ENCODE assay signal across 22 cellular contexts in the genomic region with DNA sequence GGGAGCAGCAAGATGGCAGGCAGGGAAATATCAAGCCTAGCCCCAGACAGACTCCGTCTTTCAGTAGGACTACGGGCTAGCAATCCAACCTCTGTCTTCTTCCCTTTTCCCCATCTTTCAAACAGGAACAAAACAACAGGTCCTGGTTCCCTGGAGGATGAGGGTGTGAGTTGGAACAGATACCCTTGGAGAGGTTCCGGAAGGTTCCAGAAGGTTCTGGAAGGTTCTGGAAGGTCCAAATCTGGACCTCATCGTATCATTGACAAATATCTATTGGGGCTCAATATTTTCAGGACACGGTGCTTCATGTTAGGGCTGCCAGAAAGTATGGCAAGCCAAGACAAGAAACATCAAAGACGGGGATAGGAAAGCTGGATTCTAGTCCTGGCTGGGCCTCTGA. TPM values are rescaled to one million over a fixed set of nuclear protein-coding genes. Genes with fewer than 3 reads are reported as not detected.
DNase-seq lines count a peak whose midpoint lies in the region; ATAC-seq, FAIRE-seq and TF ChIP-seq lines count a peak whose summit lies in the region.
"Had no signal": no experiment of that assay in that cellular context is flagged by ENCODE, and none has a peak within 500 bp of the region (broad histone marks: within the 10 kb centered on the region; RNA-seq: fewer than 3 reads in every experiment).

No MANE protein-coding gene starts in this region.

- no peak overlapping the region for H3K4ac ChIP-seq in H9 (ENCODE audit: low read depth, low read length)

- no peaks in the 10 kb centered on the region for H3K9me2 ChIP-seq in neural cell (ENCODE audit: insufficient read depth, low read length)

- no peak overlapping the region for H3K18ac ChIP-seq in H9 (ENCODE audit: insufficient read length, low read depth, low read length)

- ATAC-seq in GM12878 = no peak
- ATAC-seq in GM21528 (IDR thresholded peaks at IDR 0.05; ENCODE audit: low FRiP score, unreplicated experiment) = no peak
- ATAC-seq in lower lobe of right lung = no peak
- ATAC-seq: A549, HCT116 had no signal

- no peak overlapping the region for H4K8ac ChIP-seq in H9 (replicated peaks; ENCODE audit: insufficient read length, low read depth, low read length)

- H4K20me1 ChIP-seq in H9 (ENCODE audit: control insufficient read depth, insufficient read depth, insufficient read length) = no peaks in the 10 kb centered on the region
- no peaks in the 10 kb centered on the region for H4K20me1 ChIP-seq in GM12878 (ENCODE audit: control insufficient read depth, insufficient read depth)
- H4K20me1 ChIP-seq in neural cell (ENCODE audit: insufficient read depth) = no peaks in the 10 kb centered on the region
- H4K20me1 ChIP-seq: BLaER1 treated with 17β-estradiol and CSF1 and Interleukin-3, amounts not matched to agents 10 nM and 100 nM had no signal

- H3K4me2 ChIP-seq in H9 (ENCODE audit: insufficient read depth, insufficient read length, low read length) = no peak overlapping the region
- no peak overlapping the region for H3K4me2 ChIP-seq in GM12878 (ENCODE audit: control insufficient read depth, insufficient read depth)
- H3K4me2 ChIP-seq in neural cell (ENCODE audit: low read length) = no peak overlapping the region
- H3K4me2 ChIP-seq: A549; BLaER1 treated with 17β-estradiol and CSF1 and Interleukin-3, amounts not matched to agents 10 nM and 100 nM had no signal

- H3K9me3 ChIP-seq in H9 (ENCODE audit: control insufficient read depth, low read depth, low read length) = no peaks in the 10 kb centered on the region
- H3K9me3 ChIP-seq in SJCRH30 (replicated peaks) = no peaks in the 10 kb centered on the region
- no peaks in the 10 kb centered on the region for H3K9me3 ChIP-seq in GM12878 (replicated peaks; ENCODE audit: control insufficient read depth, insufficient read depth, low read length)
- H3K9me3 ChIP-seq in neural cell (ENCODE audit: low read length) = no peaks in the 10 kb centered on the region
- no peaks in the 10 kb centered on the region for H3K9me3 ChIP-seq in lower lobe of right lung
- H3K9me3 ChIP-seq: A549, BE2C had no signal

- H2BK5ac ChIP-seq in H9 (ENCODE audit: insufficient read length, low read length) = no peak overlapping the region

- no peak for TF ChIP-seq CTCF in H9 (conservative IDR thresholded peaks at IDR 0.05)
- TF ChIP-seq CTCF in GM12878 (IDR thresholded peaks at IDR 0.05 in 2 of 3, conservative IDR thresholded peaks at IDR 0.05 in 1 of 3; ENCODE audit: control insufficient read depth in 2 of 3, extremely low read depth in 1 of 3, insufficient read depth in 1 of 3, low read depth in 3 of 3, low read length in 3 of 3) = no peak
- no peak for TF ChIP-seq CTCF in neural cell (IDR thresholded peaks at IDR 0.05; ENCODE audit: poor library complexity, severe bottlenecking)
- no peak for TF ChIP-seq CTCF in lower lobe of right lung (IDR thresholded peaks at IDR 0.05)

- H2BK120ac ChIP-seq in H9 (ENCODE audit: low read depth, low read length, poor library complexity, severe bottlenecking) = no peak overlapping the region

- no peak overlapping the region for H3K56ac ChIP-seq in H9 (ENCODE audit: insufficient read length, low read depth, low read length)

- H2AFZ ChIP-seq in H9 (ENCODE audit: low read length) (no peak overlapping the region), GM12878 (ENCODE audit: control insufficient read depth, low read depth, low read length) (no peak overlapping the region), neural cell (ENCODE audit: low read depth, low read length) (no peak overlapping the region)

- intact Hi-C loops in GM12878 (cut with micrococcal nuclease; ENCODE audit: unreplicated experiment) (no loop called here), lower lobe of right lung (cut with DNase I) (no loop called here)

- BruUV-seq in GM12878 (replicated peaks; lab: Mats Ljungman, UMichigan) = no TSS peak

- peaks cover 4% of the 10 kb centered on the region for H3K23me2 ChIP-seq in H9 (ENCODE audit: insufficient read length, low read depth, low read length, poor library complexity, severe bottlenecking)

- POLR2A ChIA-PET in GM12878 (lab: Charles Lee) = no interaction called here

- in situ Hi-C loops in GM12878 (cut with MboI) = no loop called here

- TF ChIP-seq EP300 in GM12878 (IDR thresholded peaks at IDR 0.05; ENCODE audit: borderline replicate concordance in 1 of 2, control insufficient read depth in 1 of 2, low read depth in 2 of 2, low read length in 2 of 2) (no peak; a peak in 1 of 4 replicates), neural cell (conservative IDR thresholded peaks at IDR 0.05; ENCODE audit: poor library complexity, severe bottlenecking) (no peak)

- no CpG with 5 or more reads among the region's 6 CpGs for WGBS in H9 (ENCODE audit: extremely low coverage, insufficient read length, low lambda C conversion rate)
- WGBS in GM12878 (ENCODE audit: insufficient coverage, insufficient replicate concordance, low lambda C conversion rate, missing lambda C conversion rate) = 40% methylated on average over 6 of the region's 6 CpGs

- no peak overlapping the region for H2AK5ac ChIP-seq in H9 (ENCODE audit: insufficient read length, low read length)

- no peak overlapping the region for H3K27ac Mint-ChIP-seq in H9
- H3K27ac Mint-ChIP-seq: CD4-positive, alpha-beta memory T cell had no signal

- H3F3A ChIP-seq in neural cell (ENCODE audit: insufficient read depth, low read length, poor library complexity, severe bottlenecking) = no peaks in the 10 kb centered on the region

- no peak overlapping the region for H3K23ac ChIP-seq in H9 (ENCODE audit: insufficient read length, low read depth, low read length)

- H3K27me3 Mint-ChIP-seq in H9 (ENCODE audit: low read depth) = peaks cover 46% of the 10 kb centered on the region

- no peak for FAIRE-seq in GM12878 (lab: Jason Lieb, UNC)
- FAIRE-seq: A549, G401.6, GM19239, H54 had no signal

- H3K79me2 ChIP-seq in H9 (ENCODE audit: insufficient read depth, low read length) (no peaks in the 10 kb centered on the region), GM12878 (ENCODE audit: control insufficient read depth, insufficient read depth, low read length) (no peaks in the 10 kb centered on the region), neural cell (replicated peaks; ENCODE audit: insufficient read depth, low read length) (no peaks in the 10 kb centered on the region)

- H3K4me1 ChIP-seq in H9 (ENCODE audit: insufficient read depth, low read length) (no peaks in the 10 kb centered on the region; the same call in 1 of the 2 replicates), SJCRH30 (peaks cover 22% of the 10 kb centered on the region), GM12878 (ENCODE audit: control insufficient read depth, insufficient read depth, low read length) (peaks cover 4% of the 10 kb centered on the region; the same call in 1 of the 2 replicates), lower lobe of right lung (peaks cover 6% of the 10 kb centered on the region)

- H4K91ac ChIP-seq in H9 (ENCODE audit: insufficient read length, low read depth, low read length) = no peak overlapping the region

- CTCF ChIA-PET in GM12878 (lab: Yijun Ruan, JAX) = interaction anchor here (1.1 kb wide), 1 partner anchor 28 kb away, joined by 6 read pairs; a partner anchor contains a TSS

- H3K36me3 ChIP-seq in SJCRH30 = no peaks in the 10 kb centered on the region
- no peaks in the 10 kb centered on the region for H3K36me3 ChIP-seq in GM12878 (ENCODE audit: control insufficient read depth in 2 of 2, insufficient read depth in 2 of 2, low read length in 1 of 2)
- H3K36me3 ChIP-seq in neural cell (ENCODE audit: insufficient read depth, low read length) = no peaks in the 10 kb centered on the region
- no peaks in the 10 kb centered on the region for H3K36me3 ChIP-seq in lower lobe of right lung
- H3K36me3 ChIP-seq: BE2C; BLaER1 treated with 17β-estradiol and CSF1 and Interleukin-3, amounts not matched to agents 10 nM and 100 nM had no signal

- no peak overlapping the region for H3K14ac ChIP-seq in H9 (ENCODE audit: insufficient read depth, low read length)

- no peak overlapping the region for H4K5ac ChIP-seq in H9 (ENCODE audit: insufficient read length, low read depth, low read length)

- no peak overlapping the region for H2BK12ac ChIP-seq in H9 (ENCODE audit: insufficient read length, low read depth, low read length)

- H2BK20ac ChIP-seq in H9 (ENCODE audit: low read depth, low read length, poor library complexity, severe bottlenecking) = peak overlapping the region; percentile 15

- H3K9me3 Mint-ChIP-seq in H9 = no peaks in the 10 kb centered on the region

- H3K36me3 Mint-ChIP-seq in H9 (ENCODE audit: insufficient read depth in 1 of 3, low read depth in 3 of 3) = no peaks in the 10 kb centered on the region
- H3K36me3 Mint-ChIP-seq: CD4-positive, alpha-beta memory T cell had no signal

- H3T11ph ChIP-seq in H9 (ENCODE audit: low read length) = no peak overlapping the region

- RAD21 ChIA-PET in GM12878 (lab: Charles Lee; ENCODE audit: unreplicated experiment) = no interaction called here

- TF ChIP-seq POLR2A in GM12878 (IDR thresholded peaks at IDR 0.05; ENCODE audit: low read depth, low read length) = no peak

- H3K27ac ChIP-seq in H9 (ENCODE audit: insufficient read length, low read depth, low read length) (no peak overlapping the region), SJCRH30 (peak overlapping the region; percentile 62; the same call in 1 of the 2 replicates), GM12878 (ENCODE audit: control insufficient read depth, insufficient read depth) (no peak overlapping the region), neural cell (ENCODE audit: low read length) (peak overlapping the region; percentile 92), lower lobe of right lung (no peak overlapping the region)
- H3K27ac ChIP-seq: A549; BLaER1 treated with 17β-estradiol and CSF1 and Interleukin-3, amounts not matched to agents 10 nM and 100 nM had no signal

- no peak overlapping the region for H2BK15ac ChIP-seq in H9 (ENCODE audit: low read depth, low read length)

- H3K27me3 ChIP-seq in H9 (ENCODE audit: insufficient read depth, low read length) (no peaks in the 10 kb centered on the region; the same call in none of the 2 replicates), SJCRH30 (no peaks in the 10 kb centered on the region), GM12878 (replicated peaks in 1 of 2; ENCODE audit: control insufficient read depth in 2 of 2, insufficient read depth in 2 of 2, low read length in 1 of 2) (peaks cover 0 to 1% of the 10 kb centered on the region in 2 experiments; a peak in 2 of 4 replicates), neural cell (ENCODE audit: insufficient read depth, low read depth, low read length) (no peaks in the 10 kb centered on the region), lower lobe of right lung (ENCODE audit: low read depth) (peaks cover 39% of the 10 kb centered on the region)
- H3K27me3 ChIP-seq: BE2C; BLaER1 treated with 17β-estradiol and CSF1 and Interleukin-3, amounts not matched to agents 10 nM and 100 nM had no signal

- H3K79me1 ChIP-seq in H9 (ENCODE audit: insufficient read depth, low read depth, low read length, poor library complexity, severe bottlenecking) = no peaks in the 10 kb centered on the region

- TF ChIP-seq RAD21 in GM12878 (IDR thresholded peaks at IDR 0.05; ENCODE audit: insufficient read depth, low read depth, low read length) = no peak
- no peak for TF ChIP-seq RAD21 in neural cell (conservative IDR thresholded peaks at IDR 0.05)

- no peak overlapping the region for H3K4me3 Mint-ChIP-seq in H9
- H3K4me3 Mint-ChIP-seq: CD4-positive, alpha-beta memory T cell had no signal

- H3K4me3 ChIP-seq in SJCRH30 (no peak overlapping the region), GM12878 (no peak overlapping the region), neural cell (ENCODE audit: low read length) (no peak overlapping the region), lower lobe of right lung (no peak overlapping the region)
- H3K4me3 ChIP-seq: A549; BLaER1 treated with 17β-estradiol and CSF1 and Interleukin-3, amounts not matched to agents 10 nM and 100 nM had no signal

- no peak overlapping the region for H3K9ac ChIP-seq in H9 (ENCODE audit: extremely low read depth, insufficient read length, low read length)
- H3K9ac ChIP-seq in GM12878 (ENCODE audit: control insufficient read depth, insufficient read depth, low read length) = no peak overlapping the region
- H3K9ac ChIP-seq in neural cell (ENCODE audit: low read length) = peak overlapping the region; percentile 65
- H3K9ac ChIP-seq: BLaER1 treated with 17β-estradiol and CSF1 and Interleukin-3, amounts not matched to agents 10 nM and 100 nM had no signal

- H3K4me1 Mint-ChIP-seq in H9 = peaks cover 5 to 14% of the 10 kb centered on the region in 2 experiments

- SMC1A ChIA-PET in GM12878 (lab: Charles Lee; ENCODE audit: uncharacterized antibody, unreplicated experiment) = no interaction called here

- DNase-seq in H9 (no peak), SJCRH30 (no peak), GM12878 (ENCODE audit: low read depth, low spot score) (no peak), globus pallidus (ENCODE audit: low spot score) (no peak), lower lobe of right lung (no peak)
- DNase-seq: 8988T; ACHN; AML-193; BE2C; Calu3; CD4-positive, alpha-beta memory T cell; COR-L47; DND-41; GOT3 had no signal

RNA-seq across cellular contexts. Expression of a gene that starts 28.5 kb away (rescaled TPM):
- total RNA-seq in H9 (2021) = 20.0 and 21.0 TPM in 2 replicates
- total RNA-seq in SJCRH30 (2014; rRNA removed; shearing (Covaris generic)) = 20.0 and 20.1 TPM in 2 replicates
- 8.5 and 10.8 TPM in 2 replicates for total RNA-seq in GM12878 (2013; cell fraction: nucleolus; rRNA removed)
- total RNA-seq in GM12878 (2014; rRNA removed) = 14.0 and 17.4 TPM in 2 replicates
- total RNA-seq in GM12878 (2014; rRNA removed; fragmentation: Illumina TruSeq; extraction: Trizol) = 5.7 and 6.9 TPM in 2 replicates
- 14.3 and 15.0 TPM in 2 replicates for total RNA-seq in GM12878 (2021)
- polyA plus RNA-seq in GM12878 (2011; ENCODE audit: low read depth) = 0.29 TPM
- 1.6 and 3.0 TPM in 2 replicates for polyA plus RNA-seq in GM12878 (2011; rRNA removed)
- 3.7 and 5.4 TPM in 2 replicates for polyA plus RNA-seq in GM12878 (2011; cell fraction: cytosol; rRNA removed)
- 8.4 TPM in 2 replicates for polyA plus RNA-seq in GM12878 (2011; cell fraction: nucleus; rRNA removed)
- polyA plus RNA-seq in GM12878 (2012) = 0.85 and 1.00 TPM in 2 replicates
- polyA plus RNA-seq in GM12878 (2014; fragmentation: Illumina TruSeq; extraction: Trizol) = 3.5 and 4.7 TPM in 2 replicates
- under 1 TPM; 0.27 to 0.31 TPM for polyA plus RNA-seq in GM12878 (2014; fragmentation: Nextera tagmentation; extraction: Ambion mirVana)
- polyA plus RNA-seq in GM12878 (2014; rRNA removed) = 9.1 and 10.7 TPM in 2 replicates
- polyA plus RNA-seq in GM12878 (2016; fragmentation: Nextera tagmentation; extraction: Ambion mirVana) = 1 to 10 TPM; 2.4 to 2.7 TPM
- 5.5 and 9.7 TPM in 2 replicates for polyA minus RNA-seq in GM12878 (2011; rRNA and poly(A)+ RNA removed)
- 3.2 and 5.0 TPM in 2 replicates for polyA minus RNA-seq in GM12878 (2011; cell fraction: cytosol; rRNA and poly(A)+ RNA removed)
- 6.6 and 12.1 TPM in 2 replicates for polyA minus RNA-seq in GM12878 (2011; cell fraction: nucleus; rRNA and poly(A)+ RNA removed)
- 8.7 and 9.4 TPM in 2 replicates for polyA plus RNA-seq in neural cell
- 25.7 and 31.4 TPM in 2 replicates for polyA minus RNA-seq in neural cell
- 13.3 TPM for total RNA-seq in lower lobe of right lung

RNA-seq across cellular contexts. Expression of a gene that starts 39.4 kb away (rescaled TPM):
- 43.3 and 46.4 TPM in 2 replicates for total RNA-seq in H9 (2021)
- total RNA-seq in SJCRH30 (2014; rRNA removed; shearing (Covaris generic)) = 53.4 and 62.8 TPM in 2 replicates
- total RNA-seq in GM12878 (2013; cell fraction: nucleolus; rRNA removed) = 114 and 131 TPM in 2 replicates
- 32.3 and 35.7 TPM in 2 replicates for total RNA-seq in GM12878 (2014; rRNA removed)
- total RNA-seq in GM12878 (2014; rRNA removed; fragmentation: Illumina TruSeq; extraction: Trizol) = 14.9 and 15.2 TPM in 2 replicates
- total RNA-seq in GM12878 (2021) = 54.5 and 58.6 TPM in 2 replicates
- 7.2 TPM for polyA plus RNA-seq in GM12878 (2011; ENCODE audit: low read depth)
- 4.5 and 10.0 TPM in 2 replicates for polyA plus RNA-seq in GM12878 (2011; rRNA removed)
- 13.7 and 15.7 TPM in 2 replicates for polyA plus RNA-seq in GM12878 (2011; cell fraction: cytosol; rRNA removed)
- 30.1 and 56.0 TPM in 2 replicates for polyA plus RNA-seq in GM12878 (2011; cell fraction: nucleus; rRNA removed)
- 22.3 and 28.0 TPM in 2 replicates for polyA plus RNA-seq in GM12878 (2012)
- polyA plus RNA-seq in GM12878 (2014; fragmentation: Illumina TruSeq; extraction: Trizol) = 11.4 and 24.1 TPM in 2 replicates
- 1 to 10 TPM in 1 of 2 experiments, under 1 TPM in 1; 0.64 to 1.2 TPM for polyA plus RNA-seq in GM12878 (2014; fragmentation: Nextera tagmentation; extraction: Ambion mirVana)
- 31.0 and 40.9 TPM in 2 replicates for polyA plus RNA-seq in GM12878 (2014; rRNA removed)
- polyA plus RNA-seq in GM12878 (2016; fragmentation: Nextera tagmentation; extraction: Ambion mirVana) = 10 to 100 TPM; 50.6 to 52.9 TPM
- 13.0 and 18.5 TPM in 2 replicates for polyA minus RNA-seq in GM12878 (2011; rRNA and poly(A)+ RNA removed)
- polyA minus RNA-seq in GM12878 (2011; cell fraction: cytosol; rRNA and poly(A)+ RNA removed) = 13.9 and 19.4 TPM in 2 replicates
- polyA minus RNA-seq in GM12878 (2011; cell fraction: nucleus; rRNA and poly(A)+ RNA removed) = 23.8 and 35.4 TPM in 2 replicates
- 11.7 and 34.9 TPM in 2 replicates for polyA plus RNA-seq in neural cell
- 14.9 and 16.8 TPM in 2 replicates for polyA minus RNA-seq in neural cell
- total RNA-seq in lower lobe of right lung = 79.6 TPM

Comparison
In these comparisons a context has a peak if more than half of its experiments do, and no peak if none do; other contexts are left out.
1. H3K27ac ChIP-seq: peak in SJCRH30 (single experiment) and neural cell (single experiment); none in H9 (single experiment), GM12878 (single experiment) and lower lobe of right lung (single experiment).